21 cellular contexts compared by ENCODE assay signal in genomic region chr1:157400766-157401165, GRCh38.
"Had no signal": no experiment of that assay in that cellular context is flagged by ENCODE, and none has a peak within 500 bp of the region (broad histone marks: within the 10 kb centered on the region; RNA-seq: fewer than 3 reads in every experiment).

No MANE protein-coding gene starts in this region.

- H3K4me3 ChIP-seq: lung, prostate gland, tibial nerve had no signal

- H3K4me3 Mint-ChIP-seq: activated naive CD8-positive, alpha-beta T cell treated with anti-CD3 and anti-CD28 coated beads for 36 hours; activated T-helper 1 cell treated with anti-CD3 and anti-CD28 coated beads, Interleukin-12 subunit alpha, Interleukin-12 subunit beta, Interleukin-2, Interleukin-4 antibody, amounts not matched to agents 30 ng/mL and 10 ng/mL and 1 ng/mL, durations not matched to agents 14 hours and 24 hours and 36 hours; stimulated activated naive CD8-positive, alpha-beta T cell treated with anti-CD3 and anti-CD28 coated beads, Interleukin-15, Interleukin-2, amounts not matched to agents 100 ng/mL and 50 ng/mL, for 24 hours had no signal

- H3K27me3 ChIP-seq: tibial nerve had no signal

- ATAC-seq: right cardiac atrium had no signal

- H3K27ac ChIP-seq: prostate gland, tibial nerve, WERI-Rb-1 had no signal

- H3K9me3 Mint-ChIP-seq: activated naive CD8-positive, alpha-beta T cell treated with anti-CD3 and anti-CD28 coated beads for 36 hours; activated T-helper 1 cell treated with anti-CD3 and anti-CD28 coated beads, Interleukin-12 subunit alpha, Interleukin-12 subunit beta, Interleukin-2, Interleukin-4 antibody, amounts not matched to agents 30 ng/mL and 10 ng/mL and 1 ng/mL, durations not matched to agents 14 hours and 24 hours and 36 hours; stimulated activated naive CD8-positive, alpha-beta T cell treated with anti-CD3 and anti-CD28 coated beads, Interleukin-15, Interleukin-2, amounts not matched to agents 100 ng/mL and 50 ng/mL, for 24 hours had no signal

- H3K36me3 Mint-ChIP-seq: activated naive CD8-positive, alpha-beta T cell treated with anti-CD3 and anti-CD28 coated beads for 36 hours had no signal

- DNase-seq: activated CD4-positive, alpha-beta T cell treated with anti-CD3 and anti-CD28 coated beads, Interleukin-2, amount 50 U/mL, for 4 hours; activated naive CD4-positive, alpha-beta T cell; amniotic stem cell; dermis blood vessel endothelial cell; effector memory CD4-positive, alpha-beta T cell; foreskin fibroblast; glutamatergic neuron; hippocampal formation; midbrain; right cardiac atrium; stimulated activated CD4-positive, alpha-beta T cell treated with anti-CD3 and anti-CD28 coated beads, Interleukin-15, amount 100 ng/mL, for 24 hours; stimulated activated CD4-positive, alpha-beta T cell treated with anti-CD3 and anti-CD28 coated beads, Interleukin-2, amount 100 ng/mL, for 48 hours; SW 1271; T-helper 2 cell; WERI-Rb-1 had no signal

- H3K27ac Mint-ChIP-seq: activated naive CD8-positive, alpha-beta T cell treated with anti-CD3 and anti-CD28 coated beads for 36 hours; activated T-helper 1 cell treated with anti-CD3 and anti-CD28 coated beads, Interleukin-12 subunit alpha, Interleukin-12 subunit beta, Interleukin-2, Interleukin-4 antibody, amounts not matched to agents 30 ng/mL and 10 ng/mL and 1 ng/mL, durations not matched to agents 14 hours and 24 hours and 36 hours; stimulated activated naive CD8-positive, alpha-beta T cell treated with anti-CD3 and anti-CD28 coated beads, Interleukin-15, Interleukin-2, amounts not matched to agents 100 ng/mL and 50 ng/mL, for 24 hours had no signal

- H3K4me1 ChIP-seq: prostate gland, tibial nerve had no signal

- H3K9me3 ChIP-seq: prostate gland, tibial nerve had no signal

- H3K36me3 ChIP-seq: prostate gland, tibial nerve, WERI-Rb-1 had no signal
